Comparison of ENCODE assay signal across 33 cellular contexts in genomic region chr19:42156571-42156970, GRCh38. TPM values are rescaled to one million over a fixed set of nuclear protein-coding genes. Genes with fewer than 3 reads are reported as not detected.
"Had no signal": no experiment of that assay in that cellular context is flagged by ENCODE, and none has a peak within 500 bp of the region (broad histone marks: within the 10 kb centered on the region; RNA-seq: fewer than 3 reads in every experiment).

No MANE protein-coding gene starts in this region.

- H3K4me3 ChIP-seq: ascending aorta, breast epithelium, coronary artery, dorsolateral prefrontal cortex, esophagus muscularis mucosa, gastroesophageal sphincter had no signal

- H3K36me3 Mint-ChIP-seq: activated naive CD4-positive, alpha-beta T cell treated with anti-CD3 and anti-CD28 coated beads, Interleukin-2, amount 10 ng/mL, durations not matched to agents 7 days and 5 days; activated naive CD4-positive, alpha-beta T cell treated with anti-CD3 and anti-CD28 coated beads, Interleukin-2, amount 50 U/mL, for 72 hours; activated naive CD8-positive, alpha-beta T cell treated with anti-CD3 and anti-CD28 coated beads, Interleukin-2, amount 10 ng/mL, durations not matched to agents 7 days and 5 days; brain had no signal

- H3K27me3 Mint-ChIP-seq: activated CD8-positive, alpha-beta T cell treated with anti-CD3 and anti-CD28 coated beads for 36 hours; central memory CD8-positive, alpha-beta T cell had no signal

- H3K9me3 ChIP-seq: ascending aorta, breast epithelium, esophagus muscularis mucosa, gastroesophageal sphincter had no signal

- H3K36me3 ChIP-seq: ascending aorta, breast epithelium, esophagus muscularis mucosa, gastroesophageal sphincter, WERI-Rb-1 had no signal

- H3K4me1 Mint-ChIP-seq: endodermal cell had no signal

- H3K4me1 ChIP-seq: ascending aorta, breast epithelium, esophagus muscularis mucosa, foreskin keratinocyte, gastroesophageal sphincter had no signal

- ATAC-seq: activated CD4-positive, CD25-positive, alpha-beta regulatory T cell treated with anti-CD3 and anti-CD28 coated beads, Interleukin-2, amount 50 U/mL, for 24 hours; activated CD8-positive, alpha-beta T cell treated with anti-CD3 and anti-CD28 coated beads for 36 hours; activated naive CD4-positive, alpha-beta T cell treated with anti-CD3 and anti-CD28 coated beads, Interleukin-2, amount 50 U/mL, for 72 hours; foreskin keratinocyte; gastroesophageal sphincter; T-helper 17 cell had no signal

- H3K27ac Mint-ChIP-seq: activated B cell treated with CpG ODN at 0.5 μM for 24 hours; activated CD8-positive, alpha-beta T cell treated with anti-CD3 and anti-CD28 coated beads for 36 hours; activated naive CD4-positive, alpha-beta T cell treated with anti-CD3 and anti-CD28 coated beads, Interleukin-2, amount 10 ng/mL, durations not matched to agents 7 days and 5 days; activated naive CD4-positive, alpha-beta T cell treated with anti-CD3 and anti-CD28 coated beads, Interleukin-2, amount 50 U/mL, for 72 hours; activated naive CD8-positive, alpha-beta T cell treated with anti-CD3 and anti-CD28 coated beads, Interleukin-2, amount 10 ng/mL, durations not matched to agents 7 days and 5 days; activated T-helper 1 cell treated with anti-CD3 and anti-CD28 coated beads, Interleukin-12 subunit alpha, Interleukin-12 subunit beta, Interleukin-2, Interleukin-4 antibody, amounts not matched to agents 30 ng/mL and 10 ng/mL and 1 ng/mL, durations not matched to agents 14 hours and 24 hours and 36 hours; dendritic cell treated with granulocyte-macrophage colony-stimulating factor and Interleukin-4, amounts not matched to agents 40 ng/mL and 50 ng/mL, for 4 days; endodermal cell; T-helper 17 cell; T-helper 2 cell treated with Interferon-gamma antibody and Interleukin-4, amounts not matched to agents 5 μg/mL and 100 μg/mL, for 36 hours had no signal

- H3K27ac ChIP-seq: ascending aorta, breast epithelium, coronary artery, dorsolateral prefrontal cortex, esophagus muscularis mucosa, foreskin keratinocyte, gastroesophageal sphincter, WERI-Rb-1 had no signal

- DNase-seq: activated B cell treated with CpG ODN at 0.5 μM for 24 hours; activated CD4-positive, alpha-beta T cell treated with anti-CD3 and anti-CD28 coated beads for 48 hours; activated CD4-positive, alpha-beta T cell treated with anti-CD3 and anti-CD28 coated beads, Interleukin-2, amount 50 U/mL, for 1 hour; activated CD4-positive, alpha-beta T cell treated with anti-CD3 and anti-CD28 coated beads, Interleukin-2, amount 50 U/mL, for 48 hours; activated CD8-positive, alpha-beta memory T cell treated with anti-CD3 and anti-CD28 coated beads for 24 hours; activated CD8-positive, alpha-beta memory T cell treated with anti-CD3 and anti-CD28 coated beads, Interleukin-2, amount 50 U/mL, for 4 hours; activated CD8-positive, alpha-beta T cell treated with anti-CD3 and anti-CD28 coated beads for 36 hours; activated gamma-delta T cell; activated naive CD4-positive, alpha-beta T cell; activated naive CD4-positive, alpha-beta T cell treated with anti-CD3 and anti-CD28 coated beads, Interleukin-2, amount 10 ng/mL, durations not matched to agents 7 days and 5 days; activated naive CD8-positive, alpha-beta T cell treated with anti-CD3 and anti-CD28 coated beads, Interleukin-2, amount 10 ng/mL, durations not matched to agents 7 days and 5 days; activated T-cell treated with anti-CD3 and anti-CD28 coated beads, Interleukin-2, amount 50 U/mL, for 1 hour; activated T-cell treated with anti-CD3 and anti-CD28 coated beads, Interleukin-2, amount 50 U/mL, for 48 hours; dorsolateral prefrontal cortex; effector memory CD4-positive, alpha-beta T cell; endodermal cell; foreskin keratinocyte; T-helper 1 cell; T-helper 17 cell; T1000; WERI-Rb-1 had no signal

- H3K9me3 Mint-ChIP-seq: activated B cell treated with CpG ODN at 0.5 μM for 24 hours; activated CD8-positive, alpha-beta T cell treated with anti-CD3 and anti-CD28 coated beads for 36 hours; activated naive CD4-positive, alpha-beta T cell treated with anti-CD3 and anti-CD28 coated beads, Interleukin-2, amount 10 ng/mL, durations not matched to agents 7 days and 5 days; activated naive CD4-positive, alpha-beta T cell treated with anti-CD3 and anti-CD28 coated beads, Interleukin-2, amount 50 U/mL, for 72 hours; activated naive CD8-positive, alpha-beta T cell treated with anti-CD3 and anti-CD28 coated beads, Interleukin-2, amount 10 ng/mL, durations not matched to agents 7 days and 5 days; activated T-helper 1 cell treated with anti-CD3 and anti-CD28 coated beads, Interleukin-12 subunit alpha, Interleukin-12 subunit beta, Interleukin-2, Interleukin-4 antibody, amounts not matched to agents 30 ng/mL and 10 ng/mL and 1 ng/mL, durations not matched to agents 14 hours and 24 hours and 36 hours; brain; central memory CD8-positive, alpha-beta T cell; dendritic cell treated with granulocyte-macrophage colony-stimulating factor and Interleukin-4, amounts not matched to agents 40 ng/mL and 50 ng/mL, for 4 days; endodermal cell; T-helper 2 cell treated with Interferon-gamma antibody and Interleukin-4, amounts not matched to agents 5 μg/mL and 100 μg/mL, for 36 hours had no signal

- H3K27me3 ChIP-seq: ascending aorta had no signal

- H3K4me3 Mint-ChIP-seq: activated B cell treated with CpG ODN at 0.5 μM for 24 hours; activated CD8-positive, alpha-beta T cell treated with anti-CD3 and anti-CD28 coated beads for 36 hours; activated naive CD4-positive, alpha-beta T cell treated with anti-CD3 and anti-CD28 coated beads, Interleukin-2, amount 10 ng/mL, durations not matched to agents 7 days and 5 days; activated naive CD8-positive, alpha-beta T cell treated with anti-CD3 and anti-CD28 coated beads, Interleukin-2, amount 10 ng/mL, durations not matched to agents 7 days and 5 days; activated T-helper 1 cell treated with anti-CD3 and anti-CD28 coated beads, Interleukin-12 subunit alpha, Interleukin-12 subunit beta, Interleukin-2, Interleukin-4 antibody, amounts not matched to agents 30 ng/mL and 10 ng/mL and 1 ng/mL, durations not matched to agents 14 hours and 24 hours and 36 hours; central memory CD8-positive, alpha-beta T cell; dendritic cell treated with granulocyte-macrophage colony-stimulating factor and Interleukin-4, amounts not matched to agents 40 ng/mL and 50 ng/mL, for 4 days; endodermal cell; T-helper 17 cell; T-helper 2 cell treated with Interferon-gamma antibody and Interleukin-4, amounts not matched to agents 5 μg/mL and 100 μg/mL, for 36 hours had no signal

RNA-seq across cellular contexts. Expression of gene POU2F2, which starts 24.3 kb away (rescaled TPM):
- total RNA-seq: ascending aorta had no signal
